In genomic region chr22:32996276-32996675, GRCh38 we compare ENCODE assay signal across 20 cellular contexts.
A peak's percentile ranks its signal among the peaks of the same experiment; 100 is the strongest.
DNase-seq lines count a peak whose midpoint lies in the region; ATAC-seq and TF ChIP-seq lines count a peak whose summit lies in the region.
"Had no signal": no experiment of that assay in that cellular context is flagged by ENCODE, and none has a peak within 500 bp of the region (broad histone marks: within the 10 kb centered on the region; RNA-seq: fewer than 3 reads in every experiment).

No MANE protein-coding gene starts in this region.

- no peak overlapping the region for H3K4me2 ChIP-seq in neural progenitor cell
- H3K4me2 ChIP-seq: BLaER1 had no signal

- ATAC-seq in heart left ventricle, result no peak
- ATAC-seq: Panc1 had no signal

- H3K27me3 ChIP-seq in right atrium auricular region (no peaks in the 10 kb centered on the region), heart left ventricle (no peaks in the 10 kb centered on the region), neural progenitor cell (no peaks in the 10 kb centered on the region), adrenal gland (no peaks in the 10 kb centered on the region)
- H3K27me3 ChIP-seq: BLaER1 had no signal

- H3K9me3 ChIP-seq in right atrium auricular region, result no peaks in the 10 kb centered on the region
- no peaks in the 10 kb centered on the region for H3K9me3 ChIP-seq in heart left ventricle
- H3K9me3 ChIP-seq in neural progenitor cell (ENCODE audit: low read depth), result no peaks in the 10 kb centered on the region
- H3K9me3 ChIP-seq in adrenal gland (replicated peaks in 1 of 3), result no peaks in the 10 kb centered on the region
- H3K9me3 ChIP-seq: BLaER1, HAP-1 had no signal

- WGBS in heart left ventricle, 4 donors, result 67 to 87% (median 85%) methylated on average over 4 of the region's 4 CpGs
- 77 to 81% (median 80%) methylated on average over 4 of the region's 4 CpGs for WGBS in adrenal gland, 4 donors

- H3K36me3 ChIP-seq in right atrium auricular region, result no peaks in the 10 kb centered on the region
- no peaks in the 10 kb centered on the region for H3K36me3 ChIP-seq in heart left ventricle
- no peaks in the 10 kb centered on the region for H3K36me3 ChIP-seq in neural progenitor cell
- no peaks in the 10 kb centered on the region for H3K36me3 ChIP-seq in adrenal gland (replicated peaks in 1 of 2)
- H3K36me3 ChIP-seq: BLaER1 had no signal

- TF ChIP-seq POLR2A in heart left ventricle (IDR thresholded peaks at IDR 0.05) (no peak), adrenal gland (IDR thresholded peaks at IDR 0.05) (no peak)

- H3K4me1 Mint-ChIP-seq in neural progenitor cell, result peaks cover 61% of the 10 kb centered on the region

- DNase-seq in right atrium auricular region (ENCODE audit: low spot score) (peak; percentile 51), heart left ventricle (no peak), epithelial cell of prostate (ENCODE audit: low read depth, low spot score) (no peak), neural progenitor cell (ENCODE audit: low spot score) (no peak), NCI-H748 treated with DMSO at 0.1 percent for 48 hours (lab: John Stamatoyannopoulos, UW) (no peak), G401 (ENCODE audit: low spot score) (no peak), adrenal gland (no peak)
- DNase-seq in activated CD4-positive, CD25-positive, alpha-beta regulatory T cell (lab: John Stamatoyannopoulos, UW), result no peak
- DNase-seq: CD4-positive, alpha-beta memory T cell; DMS153; GF-D8; IMR-90; NCI-H1436; NCI-H1930; NCI-H345; NCI-H524 treated with DMSO at 0.1 percent for 48 hours had no signal

- no peak overlapping the region for H3K4me3 Mint-ChIP-seq in neural progenitor cell
- H3K4me3 Mint-ChIP-seq: CD4-positive, alpha-beta memory T cell had no signal

- peak overlapping the region; percentile 21 for H3K27ac Mint-ChIP-seq in neural progenitor cell
- H3K27ac Mint-ChIP-seq: CD4-positive, alpha-beta memory T cell had no signal

- H2AFZ ChIP-seq in neural progenitor cell (replicated peaks), result no peak overlapping the region

- no peak for TF ChIP-seq CTCF in right atrium auricular region (IDR thresholded peaks at IDR 0.05)
- no peak for TF ChIP-seq CTCF in heart left ventricle (IDR thresholded peaks at IDR 0.05)
- TF ChIP-seq CTCF in neural progenitor cell (IDR thresholded peaks at IDR 0.05), result no peak
- no peak for TF ChIP-seq CTCF in adrenal gland (IDR thresholded peaks at IDR 0.05)

- no peaks in the 10 kb centered on the region for H3K9me3 Mint-ChIP-seq in neural progenitor cell
- H3K9me3 Mint-ChIP-seq: CD4-positive, alpha-beta memory T cell had no signal

- intact Hi-C loops in heart left ventricle (cut with DNase I) (loop anchor here in 4 of 10 donors (5.0 kb wide), 3 partner anchors 194 to 339 kb away; partner anchors contain the start of gene TIMP3 (in 1 of the 4)), adrenal gland (cut with DNase I) (loop anchor here (10.0 kb wide), 4 partner anchors 161 to 461 kb away; partner anchors contain the start of gene TIMP3 (in 1 of the 2))

- H3K4me1 ChIP-seq in right atrium auricular region, result peaks cover 0 to 30% of the 10 kb centered on the region in 2 donors
- H3K4me1 ChIP-seq in heart left ventricle, result peaks cover 0 to 24% (median 9%) of the 10 kb centered on the region in 12 donors
- peaks cover 43% of the 10 kb centered on the region for H3K4me1 ChIP-seq in neural progenitor cell
- peaks cover 0 to 5% of the 10 kb centered on the region in 2 donors for H3K4me1 ChIP-seq in adrenal gland (replicated peaks in 1 of 2)

- H3K36me3 Mint-ChIP-seq in neural progenitor cell, result no peaks in the 10 kb centered on the region
- H3K36me3 Mint-ChIP-seq: CD4-positive, alpha-beta memory T cell had no signal

- H3K79me2 ChIP-seq in neural progenitor cell (ENCODE audit: low read depth), result no peaks in the 10 kb centered on the region

- H3K4me3 ChIP-seq in right atrium auricular region (no peak overlapping the region), heart left ventricle (no peak overlapping the region), neural progenitor cell (no peak overlapping the region), adrenal gland (no peak overlapping the region)
- H3K4me3 ChIP-seq: BLaER1, HAP-1 had no signal

- peak overlapping the region in 1 of 2 donors; percentile 25 for H3K27ac ChIP-seq in right atrium auricular region
- H3K27ac ChIP-seq in heart left ventricle, result no peak overlapping the region
- H3K27ac ChIP-seq in epithelial cell of prostate, result peak overlapping the region; percentile 61
- no peak overlapping the region for H3K27ac ChIP-seq in neural progenitor cell
- H3K27ac ChIP-seq in adrenal gland, result no peak overlapping the region
- H3K27ac ChIP-seq: BLaER1, HL-60 had no signal

- in situ Hi-C loops in G401 (cut with HindIII; ENCODE audit: low sequenced_read_pairs), result no loop called here

- H3K9ac ChIP-seq in neural progenitor cell, result no peak overlapping the region
- H3K9ac ChIP-seq: BLaER1 had no signal

- H3F3A ChIP-seq in neural progenitor cell (ENCODE audit: low read depth), result peaks cover 14% of the 10 kb centered on the region

- no peaks in the 10 kb centered on the region for H4K20me1 ChIP-seq in neural progenitor cell (ENCODE audit: low read depth)
- H4K20me1 ChIP-seq: BLaER1 had no signal

- peaks cover 6% of the 10 kb centered on the region for H3K27me3 Mint-ChIP-seq in neural progenitor cell (ENCODE audit: insufficient read depth, low read depth)
